ENCODE assay signal across 8 cellular contexts in genomic region chr16:71961066-71962039, GRCh38. TPM values are rescaled to one million over a fixed set of nuclear protein-coding genes. Genes with fewer than 3 reads are reported as not detected.
A peak's percentile ranks its signal among the peaks of the same experiment; 100 is the strongest.
DNase-seq lines count a peak whose midpoint lies in the region; ATAC-seq, FAIRE-seq and TF ChIP-seq lines count a peak whose summit lies in the region.

No MANE protein-coding gene starts in this region.

- no peak overlapping the region for H3K27ac ChIP-seq in GM23338 (ENCODE audit: low read depth)

- no peak overlapping the region for H3K4me3 ChIP-seq in GM23338

- H3K4me1 Mint-ChIP-seq in GM23338: no peaks in the 10 kb centered on the region

- no peaks in the 10 kb centered on the region for H3K9me3 Mint-ChIP-seq in GM23338

- H2AFZ ChIP-seq in GM23338: peak overlapping the region; percentile 6; the same call in 1 of the 2 replicates

- peak; percentile 94 to 95 for TF ChIP-seq CTCF in GM23338 (conservative IDR thresholded peaks at IDR 0.05; ENCODE audit: low read depth in 2 of 2)

- no peaks in the 10 kb centered on the region for H3K27me3 Mint-ChIP-seq in GM23338 (ENCODE audit: insufficient read depth, low read depth, poor library complexity)

- H3K4me1 ChIP-seq in GM23338 (ENCODE audit: insufficient read depth): no peaks in the 10 kb centered on the region

- peak; percentile 99 for ATAC-seq in GM23338
- peak; percentile 100 for ATAC-seq in SK-N-SH treated with all-trans-retinoic acid at 6 μM for 48 hours
- peak; percentile 93 for ATAC-seq in Right ventricle myocardium inferior

- no peak overlapping the region for H3K27ac Mint-ChIP-seq in GM23338

- DNase-seq in DMS79 (lab: John Stamatoyannopoulos, UW) (peak; percentile 21), GM23338 (ENCODE audit: low spot score) (peak; percentile 89), NCI-H1048 (lab: John Stamatoyannopoulos, UW) (peak; percentile 43), Right ventricle myocardium inferior (ENCODE audit: missing footprints) (peak; percentile 91), posterior vena cava (ENCODE audit: low spot score) (peak; percentile 93), urothelium cell line (ENCODE audit: low spot score) (peak; percentile 78)
- peak; percentile 80 for DNase-seq in activated naive CD4-positive, alpha-beta T cell treated with anti-CD3 and anti-CD28 coated beads, Interleukin-2, amount 50 U/mL, for 16 hours

- no peak overlapping the region for H3K4me2 ChIP-seq in GM23338

- H3K79me2 ChIP-seq in GM23338 (replicated peaks; ENCODE audit: insufficient read depth): no peaks in the 10 kb centered on the region

- H3K9me2 ChIP-seq in GM23338 (ENCODE audit: insufficient read depth): no peaks in the 10 kb centered on the region

- no peaks in the 10 kb centered on the region for H4K20me1 ChIP-seq in GM23338 (replicated peaks; ENCODE audit: insufficient read depth)

- H3K36me3 ChIP-seq in GM23338 (ENCODE audit: insufficient read depth): no peaks in the 10 kb centered on the region

- no peak overlapping the region for H3K4me3 Mint-ChIP-seq in GM23338

- no peak for FAIRE-seq in urothelium cell line (lab: Jason Lieb, UNC)

- no peaks in the 10 kb centered on the region for H3K36me3 Mint-ChIP-seq in GM23338 (ENCODE audit: low read depth)

- H3K27me3 ChIP-seq in GM23338 (ENCODE audit: insufficient read depth): no peaks in the 10 kb centered on the region

- intact Hi-C loops in Right ventricle myocardium inferior (cut with DNase I) (loop anchor here (1.0 to 2.0 kb wide), 2 partner anchors 32 to 79 kb away; no protein-coding TSS in a partner anchor), posterior vena cava (cut with DNase I) (loop anchor here in 1 of 2 donors (5.0 kb wide), 1 partner anchor 79 kb away; the partner anchor contains the start of gene ZNF821)

- H3F3A ChIP-seq in GM23338 (replicated peaks; ENCODE audit: low read depth): no peaks in the 10 kb centered on the region

TF ChIP-seq in GM23338, 12 proteins besides CTCF, POLR2A, EP300 and RAD21:
- TF ChIP-seq EZH2 (IDR thresholded peaks at IDR 0.05; ENCODE audit: low read depth, unreplicated experiment) (no peak), POLR2AphosphoS5 (IDR thresholded peaks at IDR 0.05; ENCODE audit: low read depth) (no peak), REST (IDR thresholded peaks at IDR 0.05; ENCODE audit: unreplicated experiment) (no peak), NANOG (IDR thresholded peaks at IDR 0.05; ENCODE audit: borderline replicate concordance) (no peak), JUNB (IDR thresholded peaks at IDR 0.05; ENCODE audit: unreplicated experiment) (no peak), STAT1 (IDR thresholded peaks at IDR 0.05; ENCODE audit: unreplicated experiment) (no peak), ZNF331 (CRISPR knock-in tag; IDR thresholded peaks at IDR 0.05; ENCODE audit: low read depth) (no peak)
TF ChIP-seq in GM23338: peak in this region for 0.

TF ChIP-seq in SK-N-SH treated with all-trans-retinoic acid at 6 μM for 48 hours, 23 proteins besides CTCF, POLR2A, EP300 and RAD21:
- no peak for TF ChIP-seq GLIS3 (CRISPR knock-in tag; IDR thresholded peaks at IDR 0.05)
- no peak for TF ChIP-seq CSRNP3 (CRISPR knock-in tag; IDR thresholded peaks at IDR 0.05)
- TF ChIP-seq TCF4 (CRISPR knock-in tag; IDR thresholded peaks at IDR 0.05; ENCODE audit: borderline replicate concordance): no peak
- no peak for TF ChIP-seq OSR1 (CRISPR knock-in tag; IDR thresholded peaks at IDR 0.05)
- TF ChIP-seq ESRRG (CRISPR knock-in tag; IDR thresholded peaks at IDR 0.05): no peak
- TF ChIP-seq ZNF565 (CRISPR knock-in tag; conservative IDR thresholded peaks at IDR 0.05; ENCODE audit: low read depth): no peak
- no peak for TF ChIP-seq ZFP30 (CRISPR knock-in tag; IDR thresholded peaks at IDR 0.05)

RNA-seq across cellular contexts. Expression of gene PKD1L3, which starts 38.8 kb away (rescaled TPM):
- total RNA-seq in GM23338 (2014; rRNA removed; shearing (Covaris generic)): not detected in 2 replicates
- not detected in 2 replicates for polyA plus RNA-seq in GM23338 (2016; fragmentation: Nextera tagmentation; extraction: Ambion mirVana)
- total RNA-seq in Right ventricle myocardium inferior: 0.08 TPM
- under 1 TPM; 0.57 to 0.69 TPM for total RNA-seq in posterior vena cava

RNA-seq across cellular contexts. Expression of gene DHODH, which starts 47.2 kb away (rescaled TPM):
- 11.7 and 15.1 TPM in 2 replicates for total RNA-seq in GM23338 (2014; rRNA removed; shearing (Covaris generic))
- 9.5 and 10.7 TPM in 2 replicates for polyA plus RNA-seq in GM23338 (2016; fragmentation: Nextera tagmentation; extraction: Ambion mirVana)
- total RNA-seq in Right ventricle myocardium inferior: 8.3 TPM
- 1 to 10 TPM; 7.3 to 8.0 TPM for total RNA-seq in posterior vena cava

Comparison
In these comparisons a context has a peak if more than half of its experiments do, and no peak if none do; other contexts are left out.
1. DNase-seq: peak in every context shown above with its lines; median percentile 93 in posterior vena cava; 91 in Right ventricle myocardium inferior; 89 in GM23338; 80 in activated naive CD4-positive, alpha-beta T cell treated with anti-CD3 and anti-CD28 coated beads, Interleukin-2, amount 50 U/mL, for 16 hours; 78 in urothelium cell line; 43 in NCI-H1048; 21 in DMS79.